ENCODE assay signal across 9 cellular contexts in the genomic region with DNA sequence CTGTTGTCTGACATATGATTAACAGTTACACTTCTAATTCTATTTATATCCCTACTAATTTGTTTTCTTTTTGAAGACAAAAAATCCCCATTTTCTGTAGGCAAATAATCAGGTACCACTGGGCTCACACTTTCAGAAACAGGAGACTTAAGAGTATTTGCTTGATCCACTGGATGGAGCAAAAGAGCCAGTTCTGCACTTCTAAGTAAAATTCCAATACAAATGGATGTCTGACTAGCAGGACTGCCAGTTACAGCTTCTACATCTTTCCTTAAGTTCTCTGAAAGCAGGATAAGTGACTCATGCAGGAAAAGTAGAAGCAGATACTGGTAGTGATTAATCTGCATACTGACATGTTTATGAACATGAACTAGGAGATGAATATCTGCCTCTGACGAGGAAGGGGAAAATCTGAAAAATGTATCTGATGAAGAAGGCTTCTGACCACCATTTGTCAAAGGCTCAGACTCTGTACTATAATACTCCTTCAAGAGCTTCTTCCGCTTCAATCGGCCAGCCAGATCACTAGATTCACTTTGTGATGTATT.
DNase-seq lines count a peak whose midpoint lies in the region; ATAC-seq and TF ChIP-seq lines count a peak whose summit lies in the region.
"Had no signal": no experiment of that assay in that cellular context is flagged by ENCODE, and none has a peak within 500 bp of the region (broad histone marks: within the 10 kb centered on the region; RNA-seq: fewer than 3 reads in every experiment).

No MANE protein-coding gene starts in this region.

- TF ChIP-seq CTCF in AG09319 (IDR thresholded peaks at IDR 0.05; ENCODE audit: low read depth, low read length) = peak; percentile 61
- peak; percentile 35; the same call in 1 of the 2 replicates for TF ChIP-seq CTCF in OCI-LY7 (conservative IDR thresholded peaks at IDR 0.05; ENCODE audit: low read length)

- H3K9me3 ChIP-seq in OCI-LY7 (ENCODE audit: low read length) = no peaks in the 10 kb centered on the region

- H3K4me3 ChIP-seq in OCI-LY7 (ENCODE audit: low read depth, low read length, poor library complexity, severe bottlenecking) = no peak overlapping the region

- ATAC-seq in GM21737 (IDR thresholded peaks at IDR 0.05; ENCODE audit: unreplicated experiment) = peak; percentile 72
- no peak for ATAC-seq in stimulated activated naive CD8-positive, alpha-beta T cell treated with anti-CD3 and anti-CD28 coated beads, Interleukin-15, Interleukin-2, amounts not matched to agents 100 U/mL and 50 U/mL, for 24 hours
- no peak for ATAC-seq in activated CD4-positive, CD25-positive, alpha-beta regulatory T cell treated with anti-CD3 and anti-CD28 coated beads, Interleukin-2, amount 50 U/mL, for 24 hours

- H3K9me2 ChIP-seq in OCI-LY7 (ENCODE audit: insufficient read depth, low read length) = no peaks in the 10 kb centered on the region

- no peak overlapping the region for H3K4me2 ChIP-seq in OCI-LY7 (ENCODE audit: low read length)

- TSS peak; percentile 32 for BruUV-seq in OCI-LY7 (replicated peaks; lab: Mats Ljungman, UMichigan)

- no peaks in the 10 kb centered on the region for H3K79me2 ChIP-seq in OCI-LY7 (ENCODE audit: insufficient read depth, low read depth, low read length)

- DNase-seq in AG09319 (ENCODE audit: extremely low read depth, low read depth) (peak; percentile 74), OCI-LY7 (ENCODE audit: low spot score) (no peak), fibroblast of the conjunctiva (ENCODE audit: low read depth) (peak; percentile 78), ecto neural progenitor cell (ENCODE audit: low spot score) (no peak), GDM1 (lab: John Stamatoyannopoulos, UW) (no peak)
- no peak for DNase-seq in stimulated activated naive CD8-positive, alpha-beta T cell treated with anti-CD3 and anti-CD28 coated beads, Interleukin-15, Interleukin-2, amounts not matched to agents 100 U/mL and 50 U/mL, for 24 hours
- DNase-seq: NCI-H1694 had no signal

- no peaks in the 10 kb centered on the region for H4K20me1 ChIP-seq in OCI-LY7 (ENCODE audit: insufficient read depth, low read length)

- H3K4me1 ChIP-seq in OCI-LY7 (ENCODE audit: insufficient read depth, low read length, poor library complexity, severe bottlenecking) = peaks cover 5% of the 10 kb centered on the region

- peaks cover 40% of the 10 kb centered on the region for H3K36me3 ChIP-seq in OCI-LY7 (ENCODE audit: insufficient read depth, low read length)

- no peak overlapping the region for H2AFZ ChIP-seq in OCI-LY7 (ENCODE audit: low read length)

- intact Hi-C loops in OCI-LY7 (cut with micrococcal nuclease; ENCODE audit: unreplicated experiment) = no loop called here

- H3K27ac ChIP-seq in OCI-LY7 (ENCODE audit: low read depth, low read length, poor library complexity, severe bottlenecking) = no peak overlapping the region

- POLR2A ChIA-PET in OCI-LY7 (lab: Charles Lee) = interaction anchor here (0.6 kb wide), 1 partner anchor 246 kb away, joined by 3 read pairs; no protein-coding TSS in a partner anchor

- CTCF ChIA-PET in OCI-LY7 (lab: Charles Lee; ENCODE audit: unreplicated experiment) = no interaction called here

Comparison
In these comparisons a context has a peak if more than half of its experiments do, and no peak if none do; other contexts are left out.
1. DNase-seq: peak in AG09319 (single experiment) and fibroblast of the conjunctiva (single experiment); none in OCI-LY7 (single experiment), ecto neural progenitor cell (single experiment), GDM1 (single experiment) and stimulated activated naive CD8-positive, alpha-beta T cell treated with anti-CD3 and anti-CD28 coated beads, Interleukin-15, Interleukin-2, amounts not matched to agents 100 U/mL and 50 U/mL, for 24 hours (single experiment).